8 cellular contexts compared by ENCODE assay signal in the genomic region with DNA sequence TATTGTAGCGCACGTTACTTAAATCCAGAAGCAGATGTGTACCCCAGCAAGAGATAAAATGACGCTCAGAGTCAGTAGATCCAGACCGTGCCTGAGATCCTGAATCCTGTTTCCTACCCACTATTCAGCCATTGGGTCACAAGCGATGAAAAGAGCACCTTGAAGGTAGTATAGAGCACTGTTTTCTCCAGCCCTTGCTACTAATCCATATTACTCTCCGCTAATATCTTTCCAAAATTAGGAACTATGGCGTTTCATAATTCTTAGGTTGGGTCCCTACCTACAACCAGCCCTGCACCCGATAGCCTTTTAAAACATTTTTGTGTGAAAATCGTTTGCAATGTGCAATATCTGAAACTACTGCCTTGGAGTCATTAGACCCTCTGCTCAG. TPM values are rescaled to one million over a fixed set of nuclear protein-coding genes. Genes with fewer than 3 reads are reported as not detected.
DNase-seq lines count a peak whose midpoint lies in the region; ATAC-seq and TF ChIP-seq lines count a peak whose summit lies in the region.

No MANE protein-coding gene starts in this region.

- peaks cover 33% of the 10 kb centered on the region for H3K36me3 ChIP-seq in KOPT-K1 (ENCODE audit: insufficient read depth, low read length)

- H3K4me3 Mint-ChIP-seq in CD14-positive monocyte (peak overlapping the region; percentile 96 to 98), nephron (peak overlapping the region; percentile 99 to 100 (median 100))
- peak overlapping the region; percentile 100 for H3K4me3 Mint-ChIP-seq in effector memory CD8-positive, alpha-beta T cell

- H3K4me1 Mint-ChIP-seq in CD14-positive monocyte = peaks cover 17% of the 10 kb centered on the region
- peaks cover 38 to 51% of the 10 kb centered on the region in 2 donors for H3K4me1 Mint-ChIP-seq in effector memory CD8-positive, alpha-beta T cell (ENCODE audit: low read depth in 2 of 2)
- H3K4me1 Mint-ChIP-seq in nephron = peaks cover 27% of the 10 kb centered on the region

- peaks cover 17% of the 10 kb centered on the region for H3K9me3 ChIP-seq in KOPT-K1 (ENCODE audit: insufficient read depth, low read length, poor library complexity, severe bottlenecking)

- TF ChIP-seq CTCF in CD14-positive monocyte (IDR thresholded peaks at IDR 0.05) (no peak), nephron (IDR thresholded peaks at IDR 0.05; ENCODE audit: unreplicated experiment in 3 of 3) (no peak)

- intact Hi-C loops in CD14-positive monocyte (cut with micrococcal nuclease) = loop anchor here (5.0 to 10.0 kb wide), 3 partner anchors 395 to 663 kb away; a partner anchor contains a TSS

- no peaks in the 10 kb centered on the region for H3K27me3 Mint-ChIP-seq in CD14-positive monocyte (ENCODE audit: low read depth in 3 of 3)
- no peaks in the 10 kb centered on the region for H3K27me3 Mint-ChIP-seq in effector memory CD8-positive, alpha-beta T cell
- no peaks in the 10 kb centered on the region for H3K27me3 Mint-ChIP-seq in nephron (ENCODE audit: low read depth)

- H3K27ac Mint-ChIP-seq in CD14-positive monocyte (peak overlapping the region; percentile 94 to 100 (median 99)), nephron (peak overlapping the region; percentile 89 to 99 (median 98))
- peak overlapping the region; percentile 99 for H3K27ac Mint-ChIP-seq in effector memory CD8-positive, alpha-beta T cell

- peak; percentile 15 for ATAC-seq in GM21717 (IDR thresholded peaks at IDR 0.05; ENCODE audit: unreplicated experiment)
- ATAC-seq in effector memory CD8-positive, alpha-beta T cell (replicated peaks) = no peak

- peak overlapping the region; percentile 88 for H3K27ac ChIP-seq in KOPT-K1 (ENCODE audit: low read depth, low read length, poor library complexity, severe bottlenecking)

- no peaks in the 10 kb centered on the region for H3K9me3 Mint-ChIP-seq in CD14-positive monocyte
- H3K9me3 Mint-ChIP-seq in effector memory CD8-positive, alpha-beta T cell = no peaks in the 10 kb centered on the region
- H3K9me3 Mint-ChIP-seq in nephron = peaks cover 8% of the 10 kb centered on the region

- no peak for DNase-seq in CD14-positive monocyte (ENCODE audit: low spot score)
- no peak for DNase-seq in effector memory CD8-positive, alpha-beta T cell
- DNase-seq in activated gamma-delta T cell (lab: John Stamatoyannopoulos, UW) = no peak
- no peak for DNase-seq in NCI-H82 treated with DMSO at 0.1 percent for 48 hours (lab: John Stamatoyannopoulos, UW; ENCODE audit: unreplicated experiment)
- DNase-seq in mesenteric fat pad (ENCODE audit: low spot score) = no peak

- peaks cover 23 to 24% of the 10 kb centered on the region in 2 donors for H3K36me3 Mint-ChIP-seq in CD14-positive monocyte
- peaks cover 39% of the 10 kb centered on the region for H3K36me3 Mint-ChIP-seq in effector memory CD8-positive, alpha-beta T cell (ENCODE audit: insufficient read depth)
- peaks cover 47% of the 10 kb centered on the region for H3K36me3 Mint-ChIP-seq in nephron (ENCODE audit: low read depth)

RNA-seq across cellular contexts. Expression of a gene that starts 0.6 kb away (rescaled TPM):
- 10 to 100 TPM; 19.3 to 24.0 TPM for polyA plus RNA-seq in CD14-positive monocyte
- 36.8 TPM for total RNA-seq in mesenteric fat pad

RNA-seq across cellular contexts. Expression of a gene that starts 0.8 kb away (rescaled TPM):
- 10 to 100 TPM; 22.3 to 27.2 TPM for polyA plus RNA-seq in CD14-positive monocyte
- total RNA-seq in mesenteric fat pad = 20.7 TPM
